In the genomic region with DNA sequence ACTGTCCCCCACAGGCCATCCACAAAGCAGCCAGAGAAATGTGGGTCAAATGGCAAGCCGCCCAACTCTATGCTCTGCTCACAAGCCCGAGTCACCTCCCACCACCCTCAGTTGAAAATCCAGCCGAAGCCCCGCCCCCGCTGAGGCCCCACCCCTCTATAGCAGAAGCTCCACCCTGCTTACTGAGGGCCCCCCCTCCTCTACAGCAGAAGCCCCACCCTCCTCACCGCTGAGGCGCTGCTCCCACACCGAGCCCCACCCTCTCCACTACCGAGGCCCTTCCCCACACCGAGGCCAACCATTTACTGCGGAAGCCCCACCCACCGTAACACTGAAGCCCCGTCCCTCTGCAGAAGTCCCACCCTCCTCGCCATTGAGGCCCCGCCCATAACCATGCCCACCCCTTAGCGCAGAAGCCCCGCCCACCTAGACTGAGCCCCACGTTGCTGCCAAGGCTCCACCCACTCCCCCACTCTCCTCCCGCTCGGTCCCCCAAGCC, we compare ENCODE assay signal across 10 cellular contexts. TPM values are rescaled to one million over a fixed set of nuclear protein-coding genes. Genes with fewer than 3 reads are reported as not detected.
DNase-seq lines count a peak whose midpoint lies in the region; ATAC-seq and TF ChIP-seq lines count a peak whose summit lies in the region.
"Had no signal": no experiment of that assay in that cellular context is flagged by ENCODE, and none has a peak within 500 bp of the region (broad histone marks: within the 10 kb centered on the region; RNA-seq: fewer than 3 reads in every experiment).

No MANE protein-coding gene starts in this region.

- CTCF ChIA-PET in OCI-LY7 (lab: Charles Lee; ENCODE audit: unreplicated experiment) = interaction anchor here (0.6 kb wide), 1 partner anchor 160 kb away, joined by 11 read pairs; no protein-coding TSS in a partner anchor

- no peak for TF ChIP-seq EP300 in sigmoid colon (IDR thresholded peaks at IDR 0.05)

- peaks cover 11% of the 10 kb centered on the region for H3K36me3 Mint-ChIP-seq in endothelial cell (ENCODE audit: low read depth, unreplicated experiment)

- H3K9me2 ChIP-seq in OCI-LY7 (ENCODE audit: insufficient read depth, low read length) = no peaks in the 10 kb centered on the region

- H3K36me3 ChIP-seq in OCI-LY7 (ENCODE audit: insufficient read depth, low read length) = peaks cover 34% of the 10 kb centered on the region
- peaks cover 12 to 83% (median 22%) of the 10 kb centered on the region in 4 donors for H3K36me3 ChIP-seq in sigmoid colon

- no peaks in the 10 kb centered on the region for H3K9me3 ChIP-seq in OCI-LY7 (ENCODE audit: low read length)
- H3K9me3 ChIP-seq in sigmoid colon = no peaks in the 10 kb centered on the region

- H3K27me3 ChIP-seq in sigmoid colon = no peaks in the 10 kb centered on the region

- H3K4me3 ChIP-seq in GM12865 (ENCODE audit: low read depth, low read length) (no peak overlapping the region), OCI-LY7 (ENCODE audit: low read depth, low read length, poor library complexity, severe bottlenecking) (no peak overlapping the region), sigmoid colon (no peak overlapping the region)

- peak; percentile 36 for DNase-seq in GM12865 (ENCODE audit: low read depth)
- DNase-seq in OCI-LY7 (ENCODE audit: low spot score) = peak; percentile 19
- DNase-seq in endothelial cell (ENCODE audit: low spot score) = peak; percentile 32
- no peak for DNase-seq in sigmoid colon
- DNase-seq: effector CD4-positive, alpha-beta T cell; NCI-H446 had no signal

- ATAC-seq in GM19397 (IDR thresholded peaks at IDR 0.05; ENCODE audit: unreplicated experiment) (no peak), HG03460 (IDR thresholded peaks at IDR 0.05; ENCODE audit: unreplicated experiment) (no peak), GM21786 (IDR thresholded peaks at IDR 0.05; ENCODE audit: unreplicated experiment) (no peak)

- TF ChIP-seq CTCF in GM12865 (IDR thresholded peaks at IDR 0.05; ENCODE audit: insufficient read depth, low read depth, low read length, missing control alignments) (no peak), OCI-LY7 (conservative IDR thresholded peaks at IDR 0.05; ENCODE audit: low read length) (no peak), endothelial cell (IDR thresholded peaks at IDR 0.05; ENCODE audit: unreplicated experiment) (no peak), sigmoid colon (IDR thresholded peaks at IDR 0.05) (no peak)

- no peaks in the 10 kb centered on the region for H3K79me2 ChIP-seq in OCI-LY7 (ENCODE audit: insufficient read depth, low read depth, low read length)

- H4K20me1 ChIP-seq in OCI-LY7 (ENCODE audit: insufficient read depth, low read length) = no peaks in the 10 kb centered on the region

- H3K27ac ChIP-seq in OCI-LY7 (ENCODE audit: low read depth, low read length, poor library complexity, severe bottlenecking) = no peak overlapping the region
- H3K27ac ChIP-seq in sigmoid colon = peak overlapping the region in 3 of 4 donors; percentile 14 to 49 (median 32)

- H3K4me3 Mint-ChIP-seq in endothelial cell (ENCODE audit: unreplicated experiment) = peak overlapping the region; percentile 21
- H3K4me3 Mint-ChIP-seq: nephron had no signal

- H3K4me1 ChIP-seq in OCI-LY7 (ENCODE audit: insufficient read depth, low read length, poor library complexity, severe bottlenecking) (no peaks in the 10 kb centered on the region), sigmoid colon (peaks cover 0 to 8% (median 6%) of the 10 kb centered on the region in 4 donors)

- peaks cover 1% of the 10 kb centered on the region for H3K27me3 Mint-ChIP-seq in endothelial cell (ENCODE audit: unreplicated experiment)

- TF ChIP-seq POLR2A in sigmoid colon (IDR thresholded peaks at IDR 0.05) = no peak

- no peak overlapping the region for H3K27ac Mint-ChIP-seq in endothelial cell (ENCODE audit: unreplicated experiment)

- H3K4me1 Mint-ChIP-seq in endothelial cell (ENCODE audit: unreplicated experiment) = no peaks in the 10 kb centered on the region
- H3K4me1 Mint-ChIP-seq: nephron had no signal

- H2AFZ ChIP-seq in OCI-LY7 (ENCODE audit: low read length) = no peak overlapping the region

- no peak overlapping the region for H3K4me2 ChIP-seq in OCI-LY7 (ENCODE audit: low read length)

- WGBS in sigmoid colon, 2 donors = 68 to 79% methylated on average over 20 of the region's 20 CpGs

- intact Hi-C loops in OCI-LY7 (cut with micrococcal nuclease; ENCODE audit: unreplicated experiment) (no loop called here), sigmoid colon (cut with DNase I) (no loop called here)

- H3K9me3 Mint-ChIP-seq in endothelial cell (ENCODE audit: unreplicated experiment) = no peaks in the 10 kb centered on the region
- H3K9me3 Mint-ChIP-seq: nephron had no signal

- no TSS peak for BruUV-seq in OCI-LY7 (replicated peaks; lab: Mats Ljungman, UMichigan)

- POLR2A ChIA-PET in OCI-LY7 (lab: Charles Lee) = interaction anchor here (0.6 kb wide), 1 partner anchor 116 kb away, joined by 4 read pairs; no protein-coding TSS in a partner anchor

RNA-seq across cellular contexts. Expression of a gene that starts 8.8 kb away (rescaled TPM):
- total RNA-seq in OCI-LY7 (2014; rRNA removed; shearing (Covaris generic)) = 73.3 and 76.0 TPM in 2 replicates
- total RNA-seq in OCI-LY7 (2022) (65.0 and 77.3 TPM in 2 replicates), endothelial cell (ENCODE audit: unreplicated experiment) (112 TPM), sigmoid colon (10 to 100 TPM; 25.7 to 37.4 (median 34.0) TPM)
- 100 to 1,000 TPM in 1 of 3 donors, 10 to 100 TPM in 2; 34.2 to 200 (median 55.3) TPM for polyA plus RNA-seq in sigmoid colon

RNA-seq across cellular contexts. Expression of a gene that starts 39.6 kb away (rescaled TPM):
- total RNA-seq in OCI-LY7 (2014; rRNA removed; shearing (Covaris generic)) = 9.0 and 10.0 TPM in 2 replicates
- total RNA-seq in OCI-LY7 (2022) (22.7 and 24.3 TPM in 2 replicates), endothelial cell (ENCODE audit: unreplicated experiment) (60.1 TPM), sigmoid colon (10 to 100 TPM; 18.9 to 25.2 (median 20.0) TPM)
- 10 to 100 TPM in 1 of 3 donors, 1 to 10 TPM in 2; 3.7 to 17.1 (median 4.8) TPM for polyA plus RNA-seq in sigmoid colon

RNA-seq across cellular contexts. Expression of a gene that starts 44.7 kb away (rescaled TPM):
- 25.5 and 40.2 TPM in 2 replicates for total RNA-seq in OCI-LY7 (2014; rRNA removed; shearing (Covaris generic))
- 56.7 and 63.8 TPM in 2 replicates for total RNA-seq in OCI-LY7 (2022)
- 63.3 TPM for total RNA-seq in endothelial cell (ENCODE audit: unreplicated experiment)
- total RNA-seq in sigmoid colon = 10 to 100 TPM; 29.6 to 90.6 (median 40.5) TPM
- polyA plus RNA-seq in sigmoid colon = 10 to 100 TPM; 27.6 to 62.6 (median 31.7) TPM
